ENCODE assay signal across 8 cellular contexts in genomic region chr12:104958009-104958945, GRCh38. TPM values are rescaled to one million over a fixed set of nuclear protein-coding genes. Genes with fewer than 3 reads are reported as not detected.
A peak's percentile ranks its signal among the peaks of the same experiment; 100 is the strongest.
DNase-seq lines count a peak whose midpoint lies in the region; ATAC-seq, FAIRE-seq and TF ChIP-seq lines count a peak whose summit lies in the region.

TSS of gene SLC41A2 (minus strand) at chr12:104958290. CDS start at chr12:104928527, 29,763 bp downstream.

- DNase-seq in DMS153 treated with DMSO at 0.1 percent for 48 hours (lab: John Stamatoyannopoulos, UW; ENCODE audit: unreplicated experiment) (peak; percentile 57), HT1080 (ENCODE audit: low read depth) (peak; percentile 93), RCC 7860 (ENCODE audit: low spot score) (peak; percentile 92), fibroblast of pulmonary artery (ENCODE audit: low read depth) (peak; percentile 93)
- peak; percentile 83 for DNase-seq in stimulated activated naive CD8-positive, alpha-beta T cell treated with anti-CD3 and anti-CD28 coated beads, Interleukin-15, Interleukin-2, amounts not matched to agents 100 U/mL and 50 U/mL, for 24 hours

- FAIRE-seq in RCC 7860 (lab: Jason Lieb, UNC) = no peak

- peaks cover 11% of the 10 kb centered on the region for H3K36me3 Mint-ChIP-seq in activated T-helper 17 cell treated with anti-CD3 and anti-CD28 coated beads, Interleukin-2, amount 50 U/mL, for 72 hours (ENCODE audit: low read depth)
- H3K36me3 Mint-ChIP-seq in nephron (ENCODE audit: low read depth) = no peaks in the 10 kb centered on the region

- peak within 1 kb of the TSS; percentile 90 for H3K4me3 Mint-ChIP-seq in activated T-helper 17 cell treated with anti-CD3 and anti-CD28 coated beads, Interleukin-2, amount 50 U/mL, for 72 hours
- peak within 1 kb of the TSS; percentile 87 to 98 (median 97) for H3K4me3 Mint-ChIP-seq in nephron

- H3K27ac Mint-ChIP-seq in activated T-helper 17 cell treated with anti-CD3 and anti-CD28 coated beads, Interleukin-2, amount 50 U/mL, for 72 hours = peak within 1 kb of the TSS; percentile 97
- peak within 1 kb of the TSS; percentile 84 to 98 (median 89) for H3K27ac Mint-ChIP-seq in nephron

- peaks cover 12% of the 10 kb centered on the region for H3K4me1 Mint-ChIP-seq in activated T-helper 17 cell treated with anti-CD3 and anti-CD28 coated beads, Interleukin-2, amount 50 U/mL, for 72 hours
- H3K4me1 Mint-ChIP-seq in nephron = peaks cover 31% of the 10 kb centered on the region

- H3K9me3 Mint-ChIP-seq in activated T-helper 17 cell treated with anti-CD3 and anti-CD28 coated beads, Interleukin-2, amount 50 U/mL, for 72 hours = no peaks in the 10 kb centered on the region
- H3K9me3 Mint-ChIP-seq in nephron = no peaks in the 10 kb centered on the region

- no peak for TF ChIP-seq CTCF in fibroblast of pulmonary artery (IDR thresholded peaks at IDR 0.05; ENCODE audit: low read length, missing control alignments)
- peak in 1 of 3 experiments; percentile 21 for TF ChIP-seq CTCF in nephron (IDR thresholded peaks at IDR 0.05; ENCODE audit: unreplicated experiment in 3 of 3)

- peak within 1 kb of the TSS; percentile 77 for H3K4me3 ChIP-seq in fibroblast of pulmonary artery (replicated peaks; ENCODE audit: low read depth, low read length)

- peak; percentile 61 for ATAC-seq in GM21367 (IDR thresholded peaks at IDR 0.05; ENCODE audit: unreplicated experiment)
- peak; percentile 82 for ATAC-seq in activated T-helper 17 cell treated with anti-CD3 and anti-CD28 coated beads, Interleukin-2, amount 50 U/mL, for 72 hours (replicated peaks)
- ATAC-seq in stimulated activated naive CD8-positive, alpha-beta T cell treated with anti-CD3 and anti-CD28 coated beads, Interleukin-15, Interleukin-2, amounts not matched to agents 100 U/mL and 50 U/mL, for 24 hours = peak; percentile 85

- peaks cover 5% of the 10 kb centered on the region for H3K27me3 Mint-ChIP-seq in activated T-helper 17 cell treated with anti-CD3 and anti-CD28 coated beads, Interleukin-2, amount 50 U/mL, for 72 hours
- H3K27me3 Mint-ChIP-seq in nephron (ENCODE audit: low read depth) = peaks cover 51% of the 10 kb centered on the region

RNA-seq across cellular contexts. Expression of gene SLC41A2, which starts in this region (rescaled TPM):
- 4.5 and 10.2 TPM in 2 replicates for total RNA-seq in HT1080 (2014; rRNA removed; shearing (Covaris generic))
- 1.8 and 4.1 TPM in 2 replicates for polyA plus RNA-seq in HT1080 (2015; cell fraction: cytosol; rRNA removed)
- polyA plus RNA-seq in HT1080 (2015; cell fraction: nucleus; rRNA removed) = 1.3 and 3.2 TPM in 2 replicates
- total RNA-seq in activated T-helper 17 cell treated with anti-CD3 and anti-CD28 coated beads, Interleukin-2, amount 50 U/mL, for 72 hours = 10 to 100 TPM; 16.8 to 52.8 TPM

Comparison
In these comparisons a context has a peak if more than half of its experiments do, and no peak if none do; other contexts are left out.
1. Peak in every context shown above with its lines: DNase-seq, ATAC-seq and H3K4me3 ChIP-seq.